20 cellular contexts compared by ENCODE assay signal in genomic region chr18:35099911-35100310, GRCh38. TPM values are rescaled to one million over a fixed set of nuclear protein-coding genes. Genes with fewer than 3 reads are reported as not detected.
DNase-seq lines count a peak whose midpoint lies in the region; ATAC-seq, FAIRE-seq and TF ChIP-seq lines count a peak whose summit lies in the region.
"Had no signal": no experiment of that assay in that cellular context is flagged by ENCODE, and none has a peak within 500 bp of the region (broad histone marks: within the 10 kb centered on the region; RNA-seq: fewer than 3 reads in every experiment).

No MANE protein-coding gene starts in this region.

- H3K27ac ChIP-seq in epithelial cell of prostate (no peak overlapping the region), keratinocyte (ENCODE audit: control insufficient read depth, insufficient read depth, low read length) (no peak overlapping the region), gastrocnemius medialis (no peak overlapping the region)
- H3K27ac ChIP-seq: HL-60 had no signal

- peak; percentile 32 for FAIRE-seq in keratinocyte (lab: Jason Lieb, UNC)
- FAIRE-seq: GM19239, H54 had no signal

- H3K4me1 ChIP-seq in keratinocyte (ENCODE audit: control insufficient read depth, extremely low read depth, insufficient read depth, low read length) (no peaks in the 10 kb centered on the region), gastrocnemius medialis (peaks cover 0 to under 1% of the 10 kb centered on the region in 2 donors)
- H3K4me1 ChIP-seq: Caco-2 had no signal

- H3K9me3 ChIP-seq in keratinocyte (ENCODE audit: control insufficient read depth, low read depth, low read length) (no peaks in the 10 kb centered on the region), gastrocnemius medialis (no peaks in the 10 kb centered on the region)
- H3K9me3 ChIP-seq: Caco-2 had no signal

- TF ChIP-seq CTCF in keratinocyte (optimal IDR thresholded peaks at IDR 0.05 in 1 of 3, IDR thresholded peaks at IDR 0.05 in 1 of 3, conservative IDR thresholded peaks at IDR 0.05 in 1 of 3; ENCODE audit: extremely low read depth in 1 of 3, insufficient read depth in 2 of 3, low read length in 3 of 3) = no peak
- no peak for TF ChIP-seq CTCF in gastrocnemius medialis (IDR thresholded peaks at IDR 0.05 in 4 of 5, conservative IDR thresholded peaks at IDR 0.05 in 1 of 5)

- no peaks in the 10 kb centered on the region for H4K20me1 ChIP-seq in keratinocyte (ENCODE audit: control insufficient read depth, extremely low read depth, insufficient read depth, low read length)

- H3K4me3 ChIP-seq in keratinocyte (ENCODE audit: control insufficient read depth in 2 of 3, extremely low read depth in 1 of 3, insufficient read depth in 2 of 3, low read depth in 1 of 3, low read length in 3 of 3) (no peak overlapping the region), gastrocnemius medialis (no peak overlapping the region)

- DNase-seq in EL (peak; percentile 16), LHCN-M2 (ENCODE audit: low read depth) (peak; percentile 35), epithelial cell of prostate (ENCODE audit: low read depth, low spot score) (peak; percentile 14), keratinocyte (ENCODE audit: low read depth, low spot score) (peak; percentile 11), NCI-H187 treated with DMSO at 0.1 percent for 48 hours (lab: John Stamatoyannopoulos, UW) (no peak), islet precursor cell (no peak), gastrocnemius medialis (no peak)
- DNase-seq: AML-193, Caco-2, MV-4-11, NCI-H1417, NCI-H2029, NCI-H2171 treated with DMSO at 0.1 percent for 48 hours, NCI-H446 treated with DMSO at 0.1 percent for 48 hours, NCI-H748 treated with DMSO at 0.1 percent for 48 hours, PC-3 had no signal

- no peak overlapping the region for H3K4me2 ChIP-seq in keratinocyte (ENCODE audit: control insufficient read depth, extremely low read depth, insufficient read depth, low read depth, low read length)

- H3K36me3 ChIP-seq in keratinocyte (ENCODE audit: control insufficient read depth in 2 of 2, extremely low read depth in 1 of 2, insufficient read depth in 2 of 2, low read length in 2 of 2) = no peaks in the 10 kb centered on the region
- H3K36me3 ChIP-seq in gastrocnemius medialis = peaks cover 0 to 21% of the 10 kb centered on the region in 2 donors

- H3K79me2 ChIP-seq in keratinocyte (ENCODE audit: control insufficient read depth, insufficient read depth, low read length) = no peaks in the 10 kb centered on the region

- no peak for TF ChIP-seq POLR2A in gastrocnemius medialis (IDR thresholded peaks at IDR 0.05)

- in situ Hi-C loops in gastrocnemius medialis (cut with MboI; ENCODE audit: low sequenced_read_pairs in 4 of 4) = no loop called here

- H3K9ac ChIP-seq in keratinocyte (ENCODE audit: control insufficient read depth, extremely low read depth, insufficient read depth, low read length) = no peak overlapping the region

- intact Hi-C loops in gastrocnemius medialis (cut with DNase I; ENCODE audit: low total_unique reads) = no loop called here

- H3K9me1 ChIP-seq in keratinocyte (ENCODE audit: control insufficient read depth, extremely low read depth, insufficient read depth, low read length) = no peaks in the 10 kb centered on the region

- H3K27me3 ChIP-seq in keratinocyte (ENCODE audit: control insufficient read depth, extremely low read depth, insufficient read depth, low read length) (no peaks in the 10 kb centered on the region), gastrocnemius medialis (no peaks in the 10 kb centered on the region)

- no peak for ATAC-seq in gastrocnemius medialis
- ATAC-seq in HG03097 (IDR thresholded peaks at IDR 0.05; ENCODE audit: low FRiP score, unreplicated experiment) = no peak
- ATAC-seq: PC-3 had no signal

- no peak overlapping the region for H2AFZ ChIP-seq in keratinocyte (ENCODE audit: control insufficient read depth, low read length)

- dilution Hi-C loops in keratinocyte (cut with MboI; ENCODE audit: extremely low pct_ligation_motif_present, low sequenced_read_pairs) = no loop called here

RNA-seq across cellular contexts. Expression of gene MAPRE2, which starts 58.7 kb away (rescaled TPM):
- total RNA-seq in LHCN-M2 (2014; rRNA removed) (23.0 and 33.9 TPM in 2 replicates), gastrocnemius medialis (10 to 100 TPM; 21.3 to 46.2 (median 34.4) TPM)
- 18.0 TPM for polyA plus RNA-seq in LHCN-M2 (2012)
- polyA plus RNA-seq in keratinocyte = 8.6 to 18.7 TPM (median 14.2 TPM) in 3 replicates
- 9.0 TPM for polyA plus RNA-seq in keratinocyte (2011; ENCODE audit: low read depth)
- polyA plus RNA-seq in keratinocyte (2011; cell fraction: cytosol; rRNA removed) = 15.0 and 27.6 TPM in 2 replicates
- polyA plus RNA-seq in keratinocyte (2011; cell fraction: nucleus; rRNA removed) = 13.2 and 16.7 TPM in 2 replicates
- 6.8 and 8.5 TPM in 2 replicates for polyA plus RNA-seq in keratinocyte (2012; ENCODE audit: low replicate concordance)
- polyA minus RNA-seq in keratinocyte = 9.3 to 15.2 TPM (median 10.5 TPM) in 3 replicates
- polyA minus RNA-seq in keratinocyte (2011; cell fraction: cytosol; rRNA and poly(A)+ RNA removed) = 13.0 TPM
- polyA minus RNA-seq in keratinocyte (2011; cell fraction: nucleus; rRNA and poly(A)+ RNA removed) = 8.5 and 12.6 TPM in 2 replicates

Comparison
In these comparisons a context has a peak if more than half of its experiments do, and no peak if none do; other contexts are left out.
1. DNase-seq: peak in EL (single experiment), LHCN-M2 (single experiment), epithelial cell of prostate (single experiment) and keratinocyte (single experiment); none in NCI-H187 treated with DMSO at 0.1 percent for 48 hours (single experiment), islet precursor cell (single experiment) and gastrocnemius medialis (0 of 2).